ENCODE assay signal across 8 cellular contexts in the genomic region with DNA sequence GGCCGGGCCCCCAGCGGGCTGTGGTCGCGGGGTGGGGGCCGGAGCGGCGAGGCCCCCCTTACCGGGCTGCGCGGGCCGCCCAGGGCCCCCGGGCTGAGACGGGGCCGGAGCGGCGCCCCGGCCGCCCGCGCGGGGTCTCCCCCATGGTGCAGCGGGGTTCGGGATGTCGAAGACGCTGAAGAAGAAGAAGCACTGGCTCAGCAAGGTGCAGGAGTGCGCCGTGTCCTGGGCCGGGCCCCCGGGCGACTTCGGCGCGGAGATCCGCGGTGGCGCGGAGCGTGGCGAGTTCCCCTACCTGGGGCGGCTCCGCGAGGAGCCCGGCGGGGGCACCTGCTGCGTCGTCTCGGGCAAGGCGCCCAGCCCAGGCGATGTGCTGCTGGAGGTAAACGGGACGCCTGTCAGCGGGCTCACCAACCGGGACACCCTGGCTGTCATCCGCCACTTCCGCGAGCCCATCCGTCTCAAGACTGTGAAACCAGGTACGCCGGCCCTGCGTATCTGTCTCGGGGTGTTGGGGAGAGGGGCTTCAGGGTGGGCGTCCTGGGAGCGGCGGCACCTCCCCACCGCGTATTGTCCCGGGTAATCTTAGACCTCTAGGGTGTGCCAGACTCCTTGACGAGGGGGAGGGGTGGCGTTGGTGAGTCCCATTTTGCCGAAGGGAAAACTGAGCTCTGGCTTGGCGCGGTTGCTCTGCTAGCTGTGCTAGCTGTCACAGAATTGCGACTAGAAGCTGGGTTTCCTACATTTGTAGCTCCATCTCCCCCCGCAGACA. TPM values are rescaled to one million over a fixed set of nuclear protein-coding genes. Genes with fewer than 3 reads are reported as not detected.
DNase-seq lines count a peak whose midpoint lies in the region; ATAC-seq, FAIRE-seq and TF ChIP-seq lines count a peak whose summit lies in the region.

No MANE protein-coding gene starts in this region.

- H3K36me3 ChIP-seq in HepG2 (replicated peaks in 1 of 2; ENCODE audit: control insufficient read depth in 1 of 2, insufficient read depth in 2 of 2, low read length in 2 of 2), result no peaks in the 10 kb centered on the region

- H3K4me1 ChIP-seq in HepG2 (ENCODE audit: insufficient read depth, low read length), result peaks cover 45% of the 10 kb centered on the region

- no peaks in the 10 kb centered on the region; a peak in 1 of 5 replicates for H3K27me3 ChIP-seq in HepG2 (ENCODE audit: control insufficient read depth in 1 of 2, insufficient read depth in 2 of 2, low read length in 2 of 2)

- peaks cover 5% of the 10 kb centered on the region; the same call in 1 of the 2 replicates for H4K20me1 ChIP-seq in HepG2 (ENCODE audit: insufficient read depth, low read length)

- CTCF ChIA-PET in HepG2 (lab: Yijun Ruan, JAX; ENCODE audit: low intra/inter-chr PET ratio, low total read pairs), result no interaction called here

- H3K79me2 ChIP-seq in HepG2 (ENCODE audit: insufficient read depth, low read length), result peaks cover 53% of the 10 kb centered on the region

- no peak for TF ChIP-seq EP300 in HepG2 (IDR thresholded peaks at IDR 0.05; ENCODE audit: low read depth in 2 of 2, low read length in 2 of 2)
- TF ChIP-seq EP300 in HepG2 (CRISPR knock-in tag; IDR thresholded peaks at IDR 0.05; ENCODE audit: borderline replicate concordance), result no peak

- no peak overlapping the region for H2AFZ ChIP-seq in HepG2 (ENCODE audit: low read length)

- in situ Hi-C loops in HepG2 (cut with HindIII; ENCODE audit: extremely low pct_ligation_motif_present, low pct_unique_long_range_greater_than_20kb), result loop anchor here (10.0 kb wide), 1 partner anchor 246 kb away; no protein-coding TSS in a partner anchor

- H3K27ac ChIP-seq in HepG2 (ENCODE audit: extremely low read length, insufficient read depth, low read length), result peak overlapping the region; percentile 86

- POLR2A ChIA-PET in HepG2 (lab: Yijun Ruan, JAX), result interaction anchor here (0.9 to 1.3 kb wide), 3 partner anchors 42 to 62 kb away, joined by 3 read pairs; no protein-coding TSS in a partner anchor

- no TSS peak for BruUV-seq in HepG2 (replicated peaks; lab: Mats Ljungman, UMichigan)

- intact Hi-C loops in HepG2 (cut with micrococcal nuclease; ENCODE audit: unreplicated experiment), result no loop called here

- 0 out of 2 replicates have a peak, but pooled peaks have one; percentile 3 for TF ChIP-seq RAD21 in HepG2 (CRISPR knock-in tag; IDR thresholded peaks at IDR 0.05)

- TF ChIP-seq POLR2A in HepG2 (IDR thresholded peaks at IDR 0.05; ENCODE audit: insufficient read depth in 1 of 2, low read depth in 2 of 2, low read length in 2 of 2), result no peak

- WGBS in HepG2 (ENCODE audit: low lambda C conversion rate), result 0% methylated on average over 2 of the region's 74 CpGs

- no peak for FAIRE-seq in HepG2 (lab: Jason Lieb, UNC)

- TF ChIP-seq CTCF in WI38 (IDR thresholded peaks at IDR 0.05; ENCODE audit: low read depth, low read length) (no peak), HepG2 (CRISPR knock-in tag; IDR thresholded peaks at IDR 0.05) (peak; percentile 34; the same call in 1 of the 2 replicates)

- no peaks in the 10 kb centered on the region for H3K9me3 ChIP-seq in HepG2 (ENCODE audit: low read length)

- peak overlapping the region; percentile 77 for H3K4me2 ChIP-seq in HepG2 (ENCODE audit: low read depth, low read length)

- ATAC-seq in HepG2 (peak; percentile 3; the same call in 2 of the 3 replicates), GM18519 (IDR thresholded peaks at IDR 0.05; ENCODE audit: low FRiP score, unreplicated experiment) (no peak)

- H3K9ac ChIP-seq in HepG2 (ENCODE audit: insufficient read depth, low read depth, low read length), result peak overlapping the region; percentile 84

- peak; percentile 22 for DNase-seq in GM03348 (ENCODE audit: low spot score)
- peak in 46 of 76 experiments; percentile 16 to 68 (median 40) for DNase-seq in HUDEP-2 (lab: John Stamatoyannopoulos, UW; ENCODE audit: unreplicated experiment in 76 of 76)
- peak; percentile 32 for DNase-seq in cerebellar cortex (ENCODE audit: low spot score)
- DNase-seq in HepG2 (ENCODE audit: low spot score), result no peak
- DNase-seq in stimulated activated CD4-positive, alpha-beta T cell treated with anti-CD3 and anti-CD28 coated beads, Interleukin-2, amount 100 ng/mL, for 48 hours, result peak; percentile 36 to 47
- no peak for DNase-seq in HPDE6-E6E7 (ENCODE audit: extremely low spot score)

- peak overlapping the region; percentile 95 for H3K4me3 ChIP-seq in WI38 (ENCODE audit: low read depth, low read length)
- H3K4me3 ChIP-seq in HepG2 (replicated peaks in 1 of 3; ENCODE audit: insufficient read depth in 1 of 3, low read depth in 2 of 3, low read length in 3 of 3), result peak overlapping the region; percentile 66 to 89 (median 77)

TF ChIP-seq in HepG2, 621 proteins besides CTCF, POLR2A, EP300 and RAD21 (continues in another document):
- TF ChIP-seq ZNF382 (CRISPR knock-in tag; IDR thresholded peaks at IDR 0.05; ENCODE audit: borderline replicate concordance) (no peak), U2AF1 (optimal IDR thresholded peaks at IDR 0.05; ENCODE audit: low read depth, low read length) (no peak), CHD2 (IDR thresholded peaks at IDR 0.05; ENCODE audit: low read depth, low read length) (no peak), ZNF552 (CRISPR knock-in tag; IDR thresholded peaks at IDR 0.05; ENCODE audit: borderline replicate concordance) (no peak), HDAC1 (CRISPR knock-in tag; IDR thresholded peaks at IDR 0.05) (peak; percentile 15; the same call in 1 of the 2 replicates), ZEB1 (IDR thresholded peaks at IDR 0.05; ENCODE audit: insufficient replicate concordance, low read depth) (no peak), KDM5A (IDR thresholded peaks at IDR 0.05; ENCODE audit: borderline replicate concordance, low read length) (no peak), NR1H2 (CRISPR knock-in tag; IDR thresholded peaks at IDR 0.05; ENCODE audit: borderline replicate concordance, low read depth) (no peak), KLF13 (CRISPR knock-in tag; IDR thresholded peaks at IDR 0.05) (no peak), ZBTB21 (CRISPR knock-in tag; IDR thresholded peaks at IDR 0.05) (no peak), RXRB (CRISPR knock-in tag; IDR thresholded peaks at IDR 0.05; ENCODE audit: borderline replicate concordance) (no peak), SKI (IDR thresholded peaks at IDR 0.05; ENCODE audit: partially characterized antibody) (no peak), ZNF441 (CRISPR knock-in tag; IDR thresholded peaks at IDR 0.05; ENCODE audit: borderline replicate concordance) (no peak), ZNF557 (CRISPR knock-in tag; IDR thresholded peaks at IDR 0.05) (no peak), HNRNPLL (IDR thresholded peaks at IDR 0.05; ENCODE audit: low read depth, low read length, poor library complexity, severe bottlenecking) (no peak), HNRNPUL1 (IDR thresholded peaks at IDR 0.05; ENCODE audit: low read depth, low read length) (no peak), ZNF766 (CRISPR knock-in tag; IDR thresholded peaks at IDR 0.05; ENCODE audit: borderline replicate concordance) (no peak), SRSF1 (optimal IDR thresholded peaks at IDR 0.05; ENCODE audit: low read depth, low read length) (peak; percentile 10), ZNF451 (CRISPR knock-in tag; IDR thresholded peaks at IDR 0.05) (no peak), MTA3 (CRISPR knock-in tag; IDR thresholded peaks at IDR 0.05) (no peak), LCORL (IDR thresholded peaks at IDR 0.05) (no peak), LCORL (CRISPR knock-in tag; IDR thresholded peaks at IDR 0.05) (no peak), PAF1 (CRISPR knock-in tag; IDR thresholded peaks at IDR 0.05) (no peak), BCL6 (CRISPR knock-in tag; IDR thresholded peaks at IDR 0.05) (no peak), KDM6A (CRISPR knock-in tag; IDR thresholded peaks at IDR 0.05; ENCODE audit: low read depth) (no peak)

RNA-seq across cellular contexts. Expression of a gene that starts 0.7 kb away (rescaled TPM):
- total RNA-seq in HepG2 (2016; rRNA removed; fragmentation: Illumina TruSeq; extraction: Trizol), result 11.3 and 11.8 TPM in 2 replicates
- 2.4 and 2.5 TPM in 2 replicates for total RNA-seq in HepG2 (2016; cell fraction: cytosol; rRNA removed; fragmentation: Illumina TruSeq; extraction: Trizol; ENCODE audit: low read depth)
- 10.8 and 10.9 TPM in 2 replicates for total RNA-seq in HepG2 (2016; cell fraction: insoluble cytoplasmic fraction; rRNA removed; fragmentation: Illumina TruSeq; extraction: Trizol)
- 5.3 and 5.6 TPM in 2 replicates for total RNA-seq in HepG2 (2016; cell fraction: membrane; rRNA removed; fragmentation: Illumina TruSeq; extraction: Trizol)
- 18.0 and 21.7 TPM in 2 replicates for total RNA-seq in HepG2 (2016; cell fraction: nucleus; rRNA removed; fragmentation: Illumina TruSeq; extraction: Trizol)
- polyA plus RNA-seq in HepG2 (2011; rRNA removed), result 3.8 and 4.0 TPM in 2 replicates
- 1.9 and 3.0 TPM in 2 replicates for polyA plus RNA-seq in HepG2 (2011; cell fraction: cytosol; rRNA removed)
- 4.6 and 4.7 TPM in 2 replicates for polyA plus RNA-seq in HepG2 (2011; cell fraction: nucleus; rRNA removed)
- polyA plus RNA-seq in HepG2 (2012), result 6.0 and 6.8 TPM in 2 replicates
- 0.72 and 1.0 TPM in 2 replicates for polyA plus RNA-seq in HepG2 (2016; cell fraction: cytosol; fragmentation: Illumina TruSeq; extraction: Trizol; ENCODE audit: low read depth)
- polyA plus RNA-seq in HepG2 (2016; cell fraction: insoluble cytoplasmic fraction; fragmentation: Illumina TruSeq; extraction: Trizol; ENCODE audit: low read depth), result 8.4 TPM in 2 replicates
- polyA plus RNA-seq in HepG2 (2016; cell fraction: membrane; fragmentation: Illumina TruSeq; extraction: Trizol; ENCODE audit: low read depth), result 1.9 and 2.3 TPM in 2 replicates
- 6.9 and 7.8 TPM in 2 replicates for polyA plus RNA-seq in HepG2 (2016; cell fraction: nucleus; fragmentation: Illumina TruSeq; extraction: Trizol; ENCODE audit: insufficient read depth, low read depth)
- 10.8 and 19.5 TPM in 2 replicates for polyA minus RNA-seq in HepG2 (2011; rRNA and poly(A)+ RNA removed; ENCODE audit: low replicate concordance)
- polyA minus RNA-seq in HepG2 (2011; cell fraction: cytosol; rRNA and poly(A)+ RNA removed), result 6.1 and 7.5 TPM in 2 replicates
- polyA minus RNA-seq in HepG2 (2011; cell fraction: nucleus; rRNA and poly(A)+ RNA removed), result 57.9 and 58.3 TPM in 2 replicates

Comparison
In these comparisons a context has a peak if more than half of its experiments do, and no peak if none do; other contexts are left out.
1. DNase-seq: peak in GM03348 (single experiment), HUDEP-2 (46 of 76), cerebellar cortex (single experiment) and stimulated activated CD4-positive, alpha-beta T cell treated with anti-CD3 and anti-CD28 coated beads, Interleukin-2, amount 100 ng/mL, for 48 hours (2 of 2); none in HepG2 (single experiment) and HPDE6-E6E7 (single experiment).